ENCODE assay signal across 21 cellular contexts in genomic region chr20:47209982-47210381, GRCh38.
DNase-seq lines count a peak whose midpoint lies in the region; ATAC-seq, FAIRE-seq and TF ChIP-seq lines count a peak whose summit lies in the region.
"Had no signal": no experiment of that assay in that cellular context is flagged by ENCODE, and none has a peak within 500 bp of the region (broad histone marks: within the 10 kb centered on the region; RNA-seq: fewer than 3 reads in every experiment).

No MANE protein-coding gene starts in this region.

- H3K9me1 ChIP-seq in endothelial cell of umbilical vein (replicated peaks; ENCODE audit: control insufficient read depth, extremely low read depth, insufficient read depth, low read length): no peaks in the 10 kb centered on the region

- H3K79me2 ChIP-seq in HCT116 (ENCODE audit: insufficient read depth, low read length): no peaks in the 10 kb centered on the region
- H3K79me2 ChIP-seq in PC-9 (ENCODE audit: low read depth): no peaks in the 10 kb centered on the region
- H3K79me2 ChIP-seq in endothelial cell of umbilical vein (ENCODE audit: control insufficient read depth, insufficient read depth, low read length): peaks cover 6% of the 10 kb centered on the region

- POLR2A ChIA-PET in HCT116 (lab: Charles Lee) (no interaction called here), PC-9 (lab: Charles Lee; ENCODE audit: unreplicated experiment) (interaction anchor here (0.6 kb wide), 1 partner anchor 660 kb away, joined by 4 read pairs; no protein-coding TSS in a partner anchor), endothelial cell of umbilical vein (lab: Charles Lee) (interaction anchor here (0.6 kb wide), 1 partner anchor 422 kb away, joined by 3 read pairs; no protein-coding TSS in a partner anchor)

- TF ChIP-seq CTCF in HCT116 (IDR thresholded peaks at IDR 0.05 in 2 of 3, conservative IDR thresholded peaks at IDR 0.05 in 1 of 3; ENCODE audit: borderline replicate concordance in 1 of 3, insufficient read depth in 1 of 3, low read depth in 2 of 3, low read length in 2 of 3) (no peak), PC-9 (conservative IDR thresholded peaks at IDR 0.05) (no peak), endothelial cell of umbilical vein (IDR thresholded peaks at IDR 0.05; ENCODE audit: extremely low read depth in 1 of 2, insufficient read depth in 1 of 2, low read depth in 1 of 2, low read length in 2 of 2) (no peak), spleen (IDR thresholded peaks at IDR 0.05 in 8 of 11, conservative IDR thresholded peaks at IDR 0.05 in 3 of 11) (no peak)

- dilution Hi-C loops in endothelial cell of umbilical vein (cut with MboI; ENCODE audit: extremely low pct_ligation_motif_present, low sequenced_read_pairs): no loop called here

- H3K36me3 ChIP-seq in HCT116 (ENCODE audit: control insufficient read depth in 1 of 2, insufficient read depth in 2 of 2, low read length in 2 of 2) (peaks cover 18 to 32% of the 10 kb centered on the region in 2 experiments), PC-9 (ENCODE audit: low read depth) (peaks cover 45% of the 10 kb centered on the region), endothelial cell of umbilical vein (ENCODE audit: control insufficient read depth in 2 of 2, extremely low read depth in 1 of 2, insufficient read depth in 2 of 2, low read length in 2 of 2) (peaks cover 39 to 44% of the 10 kb centered on the region in 2 experiments), spleen (peaks cover 0 to 79% (median 70%) of the 10 kb centered on the region in 6 donors)

- H3K27ac ChIP-seq in HCT116 (ENCODE audit: low read depth, low read length) (no peak overlapping the region), PC-9 (no peak overlapping the region), endothelial cell of umbilical vein (ENCODE audit: insufficient read depth, low read depth, low read length) (no peak overlapping the region), spleen (no peak overlapping the region)
- H3K27ac ChIP-seq: C4-2B, KMS-11 had no signal

- TF ChIP-seq RAD21 in HCT116 (IDR thresholded peaks at IDR 0.05; ENCODE audit: low read depth): no peak

- H3K4me3 ChIP-seq in HCT116 (replicated peaks in 1 of 2; ENCODE audit: low read depth in 1 of 2, low read length in 2 of 2) (no peak overlapping the region), PC-9 (no peak overlapping the region), endothelial cell of umbilical vein (replicated peaks in 1 of 3; ENCODE audit: insufficient read depth in 1 of 3, low read depth in 1 of 3, low read length in 3 of 3) (no peak overlapping the region), spleen (no peak overlapping the region)

- H4K20me1 ChIP-seq in HCT116 (ENCODE audit: insufficient read depth) (no peaks in the 10 kb centered on the region), PC-9 (ENCODE audit: insufficient read depth) (peaks cover 10% of the 10 kb centered on the region), endothelial cell of umbilical vein (replicated peaks; ENCODE audit: control insufficient read depth, extremely low read depth, insufficient read depth, low read length) (no peaks in the 10 kb centered on the region)

- no peak overlapping the region for H3K27ac Mint-ChIP-seq in stimulated activated naive CD8-positive, alpha-beta T cell treated with anti-CD3 and anti-CD28 coated beads, Interleukin-15, amount 100 ng/mL, for 72 hours
- H3K27ac Mint-ChIP-seq: B cell; CD8-positive, alpha-beta T cell had no signal

- RAD21 ChIA-PET in HCT116 (lab: Charles Lee; ENCODE audit: low non-redundant PET in 1 of 2, low total read pairs in 2 of 2, uncharacterized antibody in 2 of 2, unreplicated experiment in 2 of 2): no interaction called here

- no peak for DNase-seq in HCT116 (ENCODE audit: low read depth, low spot score)
- DNase-seq in PC-9: no peak
- no peak for DNase-seq in endothelial cell of umbilical vein (ENCODE audit: low read depth, low spot score)
- peak; percentile 33 for DNase-seq in spleen
- DNase-seq in dedifferentiated amniotic fluid mesenchymal stem cell (ENCODE audit: extremely low spot score): no peak
- DNase-seq in stimulated activated naive CD8-positive, alpha-beta T cell treated with anti-CD3 and anti-CD28 coated beads, Interleukin-15, amount 100 ng/mL, for 72 hours: no peak
- DNase-seq: CD8-positive, alpha-beta T cell; DND-41; H7; NCI-H1048; NCI-H1417; NCI-H1694; NCI-H2029 treated with DMSO at 0.1 percent for 48 hours; NCI-H2227 treated with DMSO at 0.1 percent for 48 hours; NCI-H526 treated with DMSO at 0.1 percent for 48 hours had no signal

- FAIRE-seq in endothelial cell of umbilical vein (lab: Jason Lieb, UNC): no peak
- FAIRE-seq: HTR-8/SVneo, RCC 7860 had no signal

- CTCF ChIA-PET in HCT116 (lab: Charles Lee): interaction anchor here (1.2 kb wide), 1 partner anchor 174 kb away, joined by 3 read pairs; no protein-coding TSS in a partner anchor
- CTCF ChIA-PET in PC-9 (lab: Charles Lee): no interaction called here
- CTCF ChIA-PET in endothelial cell of umbilical vein (lab: Charles Lee): interaction anchor here (1.2 kb wide), 1 partner anchor 14 kb away, joined by 3 read pairs; no protein-coding TSS in a partner anchor

- H3K9ac ChIP-seq in HCT116 (ENCODE audit: low read length) (no peak overlapping the region), endothelial cell of umbilical vein (replicated peaks; ENCODE audit: extremely low read depth, insufficient read depth, low read length) (no peak overlapping the region)
- H3K9ac ChIP-seq: KMS-11 had no signal

- H3F3A ChIP-seq in PC-9 (ENCODE audit: insufficient read depth, low read depth): peaks cover 39% of the 10 kb centered on the region

- no peak overlapping the region for H3K4me2 ChIP-seq in HCT116 (ENCODE audit: low read length)
- H3K4me2 ChIP-seq in PC-9: no peak overlapping the region
- no peak overlapping the region for H3K4me2 ChIP-seq in endothelial cell of umbilical vein (ENCODE audit: insufficient read depth, low read length)
- H3K4me2 ChIP-seq: KMS-11 had no signal

- no peaks in the 10 kb centered on the region for H3K9me3 ChIP-seq in HCT116 (ENCODE audit: control insufficient read depth in 1 of 2, insufficient read depth in 1 of 2, low read depth in 1 of 2, low read length in 2 of 2)
- H3K9me3 ChIP-seq in PC-9 (ENCODE audit: insufficient read depth, low read depth): no peaks in the 10 kb centered on the region
- no peaks in the 10 kb centered on the region for H3K9me3 ChIP-seq in endothelial cell of umbilical vein (replicated peaks; ENCODE audit: control insufficient read depth, insufficient read depth, low read length)
- no peaks in the 10 kb centered on the region for H3K9me3 ChIP-seq in spleen

- H3K4me1 ChIP-seq in HCT116 (ENCODE audit: control insufficient read depth in 1 of 2, insufficient read depth in 2 of 2, low read length in 2 of 2) (peaks cover 25% of the 10 kb centered on the region in 2 experiments), PC-9 (replicated peaks; ENCODE audit: insufficient read depth) (peaks cover 24% of the 10 kb centered on the region), endothelial cell of umbilical vein (ENCODE audit: control insufficient read depth, extremely low read depth, insufficient read depth, low read length) (peaks cover 7% of the 10 kb centered on the region), spleen (peaks cover 0 to 23% (median 4%) of the 10 kb centered on the region in 6 donors)

- H3K9me2 ChIP-seq in HCT116 (ENCODE audit: insufficient read depth): no peaks in the 10 kb centered on the region
- no peaks in the 10 kb centered on the region for H3K9me2 ChIP-seq in PC-9 (ENCODE audit: insufficient read depth)

- H3K4me3 Mint-ChIP-seq in stimulated activated naive CD8-positive, alpha-beta T cell treated with anti-CD3 and anti-CD28 coated beads, Interleukin-15, amount 100 ng/mL, for 72 hours: no peak overlapping the region
- H3K4me3 Mint-ChIP-seq: B cell; CD8-positive, alpha-beta T cell had no signal

- ATAC-seq in HCT116 (no peak), HG03571 (IDR thresholded peaks at IDR 0.05; ENCODE audit: unreplicated experiment) (no peak)
- ATAC-seq in stimulated activated naive CD8-positive, alpha-beta T cell treated with anti-CD3 and anti-CD28 coated beads, Interleukin-15, amount 100 ng/mL, for 72 hours: no peak
- ATAC-seq: CD8-positive, alpha-beta T cell had no signal

- TF ChIP-seq POLR2A in HCT116 (IDR thresholded peaks at IDR 0.05; ENCODE audit: borderline replicate concordance, extremely low read depth, insufficient read depth, insufficient read length) (no peak), endothelial cell of umbilical vein (IDR thresholded peaks at IDR 0.05; ENCODE audit: low read depth, low read length) (no peak), spleen (IDR thresholded peaks at IDR 0.05) (no peak)

- no peak overlapping the region for H2AFZ ChIP-seq in HCT116 (ENCODE audit: low read depth, low read length, poor library complexity, severe bottlenecking)
- no peak overlapping the region for H2AFZ ChIP-seq in PC-9
- no peak overlapping the region for H2AFZ ChIP-seq in endothelial cell of umbilical vein (ENCODE audit: low read depth, low read length)

- H3K27me3 Mint-ChIP-seq in stimulated activated naive CD8-positive, alpha-beta T cell treated with anti-CD3 and anti-CD28 coated beads, Interleukin-15, amount 100 ng/mL, for 72 hours: no peaks in the 10 kb centered on the region
- H3K27me3 Mint-ChIP-seq: B cell had no signal

- intact Hi-C loops in HCT116 (cut with micrococcal nuclease): loop anchor here (10.0 kb wide), 1 partner anchor 295 kb away; the partner anchor contains the start of gene NCOA3
- intact Hi-C loops in PC-9 (cut with micrococcal nuclease; ENCODE audit: unreplicated experiment): no loop called here
- intact Hi-C loops in endothelial cell of umbilical vein (cut with micrococcal nuclease): no loop called here
- intact Hi-C loops in spleen (cut with DNase I; ENCODE audit: low total_unique reads): no loop called here

- BruUV-seq in HCT116 (replicated peaks; lab: Mats Ljungman, UMichigan): TSS peak; percentile 28
- TSS peak; percentile 5 for BruUV-seq in PC-9 (replicated peaks; lab: Mats Ljungman, UMichigan)
- TSS peak; percentile 51 for BruUV-seq in endothelial cell of umbilical vein (replicated peaks; lab: Mats Ljungman, UMichigan)

- H3K27me3 ChIP-seq in HCT116 (ENCODE audit: insufficient read depth, low read length) (no peaks in the 10 kb centered on the region), PC-9 (ENCODE audit: insufficient read depth, low read depth) (no peaks in the 10 kb centered on the region), endothelial cell of umbilical vein (ENCODE audit: control insufficient read depth in 2 of 2, insufficient read depth in 2 of 2, low read length in 2 of 2) (no peaks in the 10 kb centered on the region), spleen (replicated peaks in 1 of 7) (no peaks in the 10 kb centered on the region)

- 95 to 97% (median 95%) methylated on average over 17 of the region's 17 CpGs for WGBS in spleen, 5 donors

- H3K4me1 Mint-ChIP-seq in stimulated activated naive CD8-positive, alpha-beta T cell treated with anti-CD3 and anti-CD28 coated beads, Interleukin-15, amount 100 ng/mL, for 72 hours: no peaks in the 10 kb centered on the region

- no peaks in the 10 kb centered on the region for H3K9me3 Mint-ChIP-seq in stimulated activated naive CD8-positive, alpha-beta T cell treated with anti-CD3 and anti-CD28 coated beads, Interleukin-15, amount 100 ng/mL, for 72 hours
- H3K9me3 Mint-ChIP-seq: CD8-positive, alpha-beta T cell had no signal

TF ChIP-seq in endothelial cell of umbilical vein, 7 proteins besides CTCF, POLR2A, EP300 and RAD21 (continues in another document):
- TF ChIP-seq MYC (IDR thresholded peaks at IDR 0.05; ENCODE audit: low read depth, low read length): no peak
- TF ChIP-seq POLR2AphosphoS5 (IDR thresholded peaks at IDR 0.05; ENCODE audit: insufficient read depth, low read depth, low read length): no peak
